8 cellular contexts compared by ENCODE assay signal in the genomic region with DNA sequence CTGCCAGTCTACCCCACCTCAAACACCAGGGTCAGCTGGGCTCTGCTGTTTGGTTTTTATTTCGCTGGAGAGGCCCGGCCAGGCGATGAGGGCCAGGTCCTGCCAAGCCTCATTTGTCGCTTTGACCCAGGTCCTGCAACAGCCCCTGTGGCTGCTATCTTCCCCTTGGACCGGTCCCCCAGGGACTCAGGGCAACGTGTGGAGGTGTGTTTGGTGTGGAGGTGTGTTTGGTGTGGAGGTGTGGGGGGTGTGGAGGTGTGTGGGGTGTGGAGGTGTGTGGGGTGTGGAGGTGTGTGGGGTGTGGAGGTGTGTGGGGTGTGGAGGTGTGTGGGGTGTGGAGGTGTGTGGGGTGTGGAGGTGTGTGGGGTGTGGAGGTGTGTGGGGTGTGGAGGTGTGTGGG. TPM values are rescaled to one million over a fixed set of nuclear protein-coding genes. Genes with fewer than 3 reads are reported as not detected.
DNase-seq lines count a peak whose midpoint lies in the region; ATAC-seq and TF ChIP-seq lines count a peak whose summit lies in the region.
"Not testable (repeated sequence)": the region's sequence is repeated elsewhere in the genome, so short reads cannot be mapped to it uniquely, and the experiment has no call there.

No MANE protein-coding gene starts in this region.

- H3K4me1 ChIP-seq in BLaER1 (peaks cover 48% of the 10 kb centered on the region), left ventricle myocardium inferior (peaks cover 93% of the 10 kb centered on the region), psoas muscle (peaks cover 70% of the 10 kb centered on the region)

- not testable (repeated sequence) for H3K4me3 Mint-ChIP-seq in activated naive CD4-positive, alpha-beta T cell treated with anti-CD3 and anti-CD28 coated beads, Interleukin-2, amount 10 ng/mL, durations not matched to agents 7 days and 5 days
- H3K4me3 Mint-ChIP-seq in natural killer cell, result peak overlapping the region; percentile 71

- not testable (repeated sequence) for TF ChIP-seq CTCF in RWPE1 (conservative IDR thresholded peaks at IDR 0.05; ENCODE audit: low read depth); dorsolateral prefrontal cortex (IDR thresholded peaks at IDR 0.05 in 54 of 56, conservative IDR thresholded peaks at IDR 0.05 in 2 of 56; ENCODE audit: low read depth in 1 of 56, partially characterized antibody in 56 of 56); left ventricle myocardium inferior (IDR thresholded peaks at IDR 0.05; ENCODE audit: borderline replicate concordance); natural killer cell (IDR thresholded peaks at IDR 0.05); psoas muscle (IDR thresholded peaks at IDR 0.05)

- H3K36me3 ChIP-seq in BLaER1, result peaks cover 67% of the 10 kb centered on the region
- peaks cover 23% of the 10 kb centered on the region for H3K36me3 ChIP-seq in left ventricle myocardium inferior
- H3K36me3 ChIP-seq in psoas muscle (ENCODE audit: insufficient read depth in 1 of 2, low read depth in 1 of 2), result peaks cover 5 to 21% of the 10 kb centered on the region in 2 donors

- H3K4me3 ChIP-seq in BLaER1, result not testable (repeated sequence)
- H3K4me3 ChIP-seq in dorsolateral prefrontal cortex, result peak overlapping the region in 30 of 59 donors; percentile 10 to 99 (median 90)
- peak overlapping the region; percentile 23 for H3K4me3 ChIP-seq in left ventricle myocardium inferior
- H3K4me3 ChIP-seq in psoas muscle, result peak overlapping the region; percentile 87

- not testable (repeated sequence) for H3K9me3 Mint-ChIP-seq in activated naive CD4-positive, alpha-beta T cell treated with anti-CD3 and anti-CD28 coated beads, Interleukin-2, amount 10 ng/mL, durations not matched to agents 7 days and 5 days; natural killer cell

- not testable (repeated sequence) for ATAC-seq in natural killer cell, psoas muscle

- H4K20me1 ChIP-seq in BLaER1, result peaks cover 83% of the 10 kb centered on the region

- CTCF ChIA-PET in RWPE1 (lab: Yijun Ruan, JAX), result interaction anchor here (0.6 kb wide), 1 partner anchor 24 kb away, joined by 5 read pairs; no protein-coding TSS in a partner anchor
- CTCF ChIA-PET in activated naive CD4-positive, alpha-beta T cell treated with anti-CD3 and anti-CD28 coated beads, Interleukin-2, amount 10 ng/mL, durations not matched to agents 7 days and 5 days (lab: Charles Lee), result not testable (repeated sequence)

- H3K27ac Mint-ChIP-seq in activated naive CD4-positive, alpha-beta T cell treated with anti-CD3 and anti-CD28 coated beads, Interleukin-2, amount 10 ng/mL, durations not matched to agents 7 days and 5 days, result peak overlapping the region; percentile 52
- peak overlapping the region in 1 of 2 donors; percentile 52 for H3K27ac Mint-ChIP-seq in natural killer cell

- H3K9ac ChIP-seq in BLaER1, result peak overlapping the region; percentile 84; the same call in 1 of the 2 replicates

- H3K27me3 ChIP-seq in BLaER1; dorsolateral prefrontal cortex; left ventricle myocardium inferior (ENCODE audit: low read depth); psoas muscle (ENCODE audit: insufficient read depth in 3 of 3, low read length in 2 of 3): not testable (repeated sequence)

- not testable (repeated sequence) for DNase-seq in RWPE1 (ENCODE audit: low spot score); activated naive CD4-positive, alpha-beta T cell treated with anti-CD3 and anti-CD28 coated beads, Interleukin-2, amount 10 ng/mL, durations not matched to agents 7 days and 5 days; dorsolateral prefrontal cortex; left ventricle myocardium inferior; natural killer cell; psoas muscle; substantia nigra (lab: John Stamatoyannopoulos, UW)

- POLR2A ChIA-PET in RWPE1 (lab: Yijun Ruan, JAX; ENCODE audit: low non-redundant PET), result not testable (repeated sequence)

- peaks cover 28% of the 10 kb centered on the region for H3K4me1 Mint-ChIP-seq in activated naive CD4-positive, alpha-beta T cell treated with anti-CD3 and anti-CD28 coated beads, Interleukin-2, amount 10 ng/mL, durations not matched to agents 7 days and 5 days
- peaks cover 19 to 55% of the 10 kb centered on the region in 2 donors for H3K4me1 Mint-ChIP-seq in natural killer cell

- H3K27ac ChIP-seq in BLaER1, result not testable (repeated sequence)
- H3K27ac ChIP-seq in RWPE1 (peak overlapping the region; percentile 42), dorsolateral prefrontal cortex (peak overlapping the region in 56 of 59 donors; percentile 19 to 99 (median 81)), left ventricle myocardium inferior (replicated peaks) (peak overlapping the region; percentile 41), psoas muscle (peak overlapping the region; percentile 91), substantia nigra (ENCODE audit: low read depth, low read length, poor library complexity, severe bottlenecking) (peak overlapping the region; percentile 42)

- intact Hi-C loops in dorsolateral prefrontal cortex (cut with DNase I) (loop anchor here in 1 of 2 donors (5.0 kb wide), 1 partner anchor 111 kb away; the partner anchor contains the start of gene MAP2K2), psoas muscle (cut with DNase I) (loop anchor here in 1 of 2 donors (5.0 kb wide), 1 partner anchor 36 kb away; no protein-coding TSS in a partner anchor)
- intact Hi-C loops in left ventricle myocardium inferior (cut with micrococcal nuclease); natural killer cell (cut with micrococcal nuclease): not testable (repeated sequence)

- H3K4me2 ChIP-seq in BLaER1, result not testable (repeated sequence)

- H3K36me3 Mint-ChIP-seq in activated naive CD4-positive, alpha-beta T cell treated with anti-CD3 and anti-CD28 coated beads, Interleukin-2, amount 10 ng/mL, durations not matched to agents 7 days and 5 days; natural killer cell: not testable (repeated sequence)

- not testable (repeated sequence) for H3K9me3 ChIP-seq in BLaER1; left ventricle myocardium inferior (replicated peaks); psoas muscle

- not testable (repeated sequence) for H3K27me3 Mint-ChIP-seq in activated naive CD4-positive, alpha-beta T cell treated with anti-CD3 and anti-CD28 coated beads, Interleukin-2, amount 10 ng/mL, durations not matched to agents 7 days and 5 days; natural killer cell (ENCODE audit: low read depth in 2 of 2)

- whole genome bisulfite sequencing in psoas muscle, 3 donors, result 41 to 63% (median 43%) methylated on average over 6 of the region's 6 CpGs

RNA-seq across cellular contexts. Expression of gene PIAS4, which starts 3.9 kb away (rescaled TPM):
- 10 to 100 TPM; 24.8 to 57.8 (median 38.6) TPM for total RNA-seq in dorsolateral prefrontal cortex
- 15.4 TPM for total RNA-seq in left ventricle myocardium inferior
- total RNA-seq in natural killer cell, result 10 to 100 TPM; 25.4 to 39.4 (median 26.8) TPM
- total RNA-seq in psoas muscle, result 10 to 100 TPM; 14.6 to 27.2 (median 17.0) TPM
- 10 to 100 TPM; 12.7 to 21.8 (median 14.6) TPM for polyA plus RNA-seq in psoas muscle

RNA-seq across cellular contexts. Expression of gene EEF2, which starts 26.2 kb away (rescaled TPM):
- total RNA-seq in dorsolateral prefrontal cortex (1,000 to 10,000 TPM in 114 of 120 experiments, 100 to 1,000 TPM in 6; 863 to 1,554 (median 1,176) TPM), left ventricle myocardium inferior (2,303 TPM), natural killer cell (1,000 to 10,000 TPM; 1,302 to 1,442 (median 1,437) TPM), psoas muscle (1,000 to 10,000 TPM; 2,332 to 3,628 (median 2,726) TPM)
- 1,000 to 10,000 TPM; 1,416 to 1,891 (median 1,484) TPM for polyA plus RNA-seq in psoas muscle

RNA-seq across cellular contexts. Expression of gene DAPK3, which starts 40.5 kb away (rescaled TPM):
- total RNA-seq in dorsolateral prefrontal cortex (10 to 100 TPM; 47.9 to 98.2 (median 67.8) TPM), left ventricle myocardium inferior (74.6 TPM), natural killer cell (10 to 100 TPM; 54.3 to 66.4 (median 58.1) TPM), psoas muscle (100 to 1,000 TPM in 3 of 4 donors, 10 to 100 TPM in 1; 92.6 to 142 (median 105) TPM)
- 100 to 1,000 TPM; 148 to 176 (median 165) TPM for polyA plus RNA-seq in psoas muscle

RNA-seq across cellular contexts. Expression of gene ZBTB7A, which starts 55.3 kb away (rescaled TPM):
- total RNA-seq in dorsolateral prefrontal cortex (100 to 1,000 TPM in 60 of 120 experiments, 10 to 100 TPM in 60; 61.2 to 152 (median 99.8) TPM), left ventricle myocardium inferior (30.6 TPM), natural killer cell (10 to 100 TPM; 81.6 to 97.7 (median 82.9) TPM), psoas muscle (10 to 100 TPM; 25.7 to 55.9 (median 45.7) TPM)
- 10 to 100 TPM; 18.5 to 20.3 (median 20.0) TPM for polyA plus RNA-seq in psoas muscle
